ENCODE assay signal across 1 cellular context in the genomic region with DNA sequence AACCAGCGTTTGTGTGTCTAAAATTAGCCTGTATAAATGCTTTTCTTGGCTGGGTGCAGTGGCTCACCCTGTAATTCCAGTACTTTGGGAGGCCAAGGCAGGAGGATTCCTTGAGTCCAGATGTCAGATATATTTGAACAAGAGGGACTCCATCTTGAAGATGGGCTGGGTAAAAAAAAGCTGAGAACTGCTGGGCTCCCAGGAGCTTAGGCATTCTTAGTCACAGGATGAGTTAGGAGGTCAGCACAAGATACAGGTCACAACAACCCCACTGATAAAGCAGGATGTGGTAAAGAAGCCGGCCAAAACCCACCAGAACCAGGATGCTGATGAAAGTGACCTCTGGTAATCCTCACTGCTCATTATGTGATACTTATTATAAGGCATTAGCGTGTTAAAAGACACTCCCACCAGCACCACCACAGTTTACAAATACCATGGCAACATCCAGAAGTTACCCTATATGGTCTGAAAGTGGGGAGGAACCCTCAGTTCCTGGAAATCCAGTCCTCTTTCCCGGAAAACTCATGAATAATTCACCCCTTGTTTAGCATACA.
A peak's percentile ranks its signal among the peaks of the same experiment; 100 is the strongest.
TF ChIP-seq lines count a peak whose summit lies in the region.

No MANE protein-coding gene starts in this region.

TF ChIP-seq in K562, 482 proteins besides CTCF, POLR2A, EP300 and RAD21 (continued from another document and continues in another):
- TF ChIP-seq, protein P1, sequence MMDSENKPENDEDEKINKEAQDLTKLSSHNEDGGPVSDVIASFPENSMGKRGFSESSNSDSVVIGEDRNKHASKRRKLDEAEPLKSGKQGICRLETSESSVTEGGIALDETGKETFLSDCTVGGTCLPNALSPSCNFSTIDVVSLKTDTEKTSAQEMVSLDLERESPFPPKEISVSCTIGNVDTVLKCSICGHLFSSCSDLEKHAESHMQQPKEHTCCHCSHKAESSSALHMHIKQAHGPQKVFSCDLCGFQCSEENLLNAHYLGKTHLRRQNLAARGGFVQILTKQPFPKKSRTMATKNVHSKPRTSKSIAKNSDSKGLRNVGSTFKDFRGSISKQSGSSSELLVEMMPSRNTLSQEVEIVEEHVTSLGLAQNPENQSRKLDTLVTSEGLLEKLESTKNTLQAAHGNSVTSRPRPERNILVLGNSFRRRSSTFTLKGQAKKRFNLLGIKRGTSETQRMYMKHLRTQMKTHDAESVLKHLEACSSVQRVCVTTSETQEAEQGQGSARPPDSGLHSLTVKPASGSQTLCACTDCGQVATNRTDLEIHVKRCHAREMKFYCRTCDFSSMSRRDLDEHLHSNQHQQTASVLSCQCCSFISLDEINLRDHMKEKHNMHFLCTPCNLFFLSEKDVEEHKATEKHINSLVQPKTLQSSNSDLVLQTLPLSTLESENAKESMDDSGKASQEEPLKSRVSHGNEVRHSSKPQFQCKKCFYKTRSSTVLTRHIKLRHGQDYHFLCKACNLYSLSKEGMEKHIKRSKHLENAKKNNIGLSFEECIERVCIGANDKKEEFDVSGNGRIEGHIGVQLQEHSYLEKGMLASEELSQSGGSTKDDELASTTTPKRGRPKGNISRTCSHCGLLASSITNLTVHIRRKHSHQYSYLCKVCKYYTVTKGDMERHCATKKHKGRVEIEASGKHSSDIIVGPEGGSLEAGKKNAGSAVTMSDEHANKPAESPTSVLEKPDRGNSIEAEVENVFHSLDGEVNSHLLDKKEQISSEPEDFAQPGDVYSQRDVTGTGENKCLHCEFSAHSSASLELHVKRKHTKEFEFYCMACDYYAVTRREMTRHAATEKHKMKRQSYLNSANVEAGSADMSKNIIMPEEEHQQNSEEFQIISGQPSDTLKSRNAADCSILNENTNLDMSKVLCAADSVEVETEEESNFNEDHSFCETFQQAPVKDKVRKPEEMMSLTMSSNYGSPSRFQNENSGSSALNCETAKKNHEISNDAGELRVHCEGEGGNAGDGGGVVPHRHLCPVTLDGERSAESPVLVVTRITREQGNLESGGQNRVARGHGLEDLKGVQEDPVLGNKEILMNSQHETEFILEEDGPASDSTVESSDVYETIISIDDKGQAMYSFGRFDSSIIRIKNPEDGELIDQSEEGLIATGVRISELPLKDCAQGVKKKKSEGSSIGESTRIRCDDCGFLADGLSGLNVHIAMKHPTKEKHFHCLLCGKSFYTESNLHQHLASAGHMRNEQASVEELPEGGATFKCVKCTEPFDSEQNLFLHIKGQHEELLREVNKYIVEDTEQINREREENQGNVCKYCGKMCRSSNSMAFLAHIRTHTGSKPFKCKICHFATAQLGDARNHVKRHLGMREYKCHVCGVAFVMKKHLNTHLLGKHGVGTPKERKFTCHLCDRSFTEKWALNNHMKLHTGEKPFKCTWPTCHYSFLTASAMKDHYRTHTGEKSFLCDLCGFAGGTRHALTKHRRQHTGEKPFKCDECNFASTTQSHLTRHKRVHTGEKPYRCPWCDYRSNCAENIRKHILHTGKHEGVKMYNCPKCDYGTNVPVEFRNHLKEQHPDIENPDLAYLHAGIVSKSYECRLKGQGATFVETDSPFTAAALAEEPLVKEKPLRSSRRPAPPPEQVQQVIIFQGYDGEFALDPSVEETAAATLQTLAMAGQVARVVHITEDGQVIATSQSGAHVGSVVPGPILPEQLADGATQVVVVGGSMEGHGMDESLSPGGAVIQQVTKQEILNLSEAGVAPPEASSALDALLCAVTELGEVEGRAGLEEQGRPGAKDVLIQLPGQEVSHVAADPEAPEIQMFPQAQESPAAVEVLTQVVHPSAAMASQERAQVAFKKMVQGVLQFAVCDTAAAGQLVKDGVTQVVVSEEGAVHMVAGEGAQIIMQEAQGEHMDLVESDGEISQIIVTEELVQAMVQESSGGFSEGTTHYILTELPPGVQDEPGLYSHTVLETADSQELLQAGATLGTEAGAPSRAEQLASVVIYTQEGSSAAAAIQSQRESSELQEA (IDR thresholded peaks at IDR 0.05; ENCODE audit: low read depth) = no peak
- TF ChIP-seq, protein P2, sequence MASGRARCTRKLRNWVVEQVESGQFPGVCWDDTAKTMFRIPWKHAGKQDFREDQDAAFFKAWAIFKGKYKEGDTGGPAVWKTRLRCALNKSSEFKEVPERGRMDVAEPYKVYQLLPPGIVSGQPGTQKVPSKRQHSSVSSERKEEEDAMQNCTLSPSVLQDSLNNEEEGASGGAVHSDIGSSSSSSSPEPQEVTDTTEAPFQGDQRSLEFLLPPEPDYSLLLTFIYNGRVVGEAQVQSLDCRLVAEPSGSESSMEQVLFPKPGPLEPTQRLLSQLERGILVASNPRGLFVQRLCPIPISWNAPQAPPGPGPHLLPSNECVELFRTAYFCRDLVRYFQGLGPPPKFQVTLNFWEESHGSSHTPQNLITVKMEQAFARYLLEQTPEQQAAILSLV (tag; IDR thresholded peaks at IDR 0.05) = peak; percentile 99
- TF ChIP-seq, protein P3, sequence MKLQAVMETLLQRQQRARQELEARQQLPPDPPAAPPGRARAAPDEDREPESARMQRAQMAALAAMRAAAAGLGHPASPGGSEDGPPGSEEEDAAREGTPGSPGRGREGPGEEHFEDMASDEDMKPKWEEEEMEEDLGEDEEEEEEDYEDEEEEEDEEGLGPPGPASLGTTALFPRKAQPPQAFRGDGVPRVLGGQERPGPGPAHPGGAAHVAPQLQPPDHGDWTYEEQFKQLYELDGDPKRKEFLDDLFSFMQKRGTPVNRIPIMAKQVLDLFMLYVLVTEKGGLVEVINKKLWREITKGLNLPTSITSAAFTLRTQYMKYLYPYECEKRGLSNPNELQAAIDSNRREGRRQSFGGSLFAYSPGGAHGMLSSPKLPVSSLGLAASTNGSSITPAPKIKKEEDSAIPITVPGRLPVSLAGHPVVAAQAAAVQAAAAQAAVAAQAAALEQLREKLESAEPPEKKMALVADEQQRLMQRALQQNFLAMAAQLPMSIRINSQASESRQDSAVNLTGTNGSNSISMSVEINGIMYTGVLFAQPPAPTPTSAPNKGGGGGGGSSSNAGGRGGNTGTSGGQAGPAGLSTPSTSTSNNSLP (IDR thresholded peaks at IDR 0.05; ENCODE audit: borderline replicate concordance, low read depth, low read length) = no peak
- TF ChIP-seq SMARCE1 (IDR thresholded peaks at IDR 0.05) (no peak), KDM4B (IDR thresholded peaks at IDR 0.05; ENCODE audit: borderline replicate concordance in 2 of 2, low read depth in 1 of 2) (no peak), NFATC3 (IDR thresholded peaks at IDR 0.05) (no peak), GTF2A2 (tag; IDR thresholded peaks at IDR 0.05) (peak; percentile 99), KAT8 (IDR thresholded peaks at IDR 0.05; ENCODE audit: low read depth) (no peak), OTX1 (CRISPR knock-in tag; IDR thresholded peaks at IDR 0.05) (peak; percentile 99), TRIM24 (IDR thresholded peaks at IDR 0.05) (peak; percentile 57 to 80; a peak in 3 of 4 replicates), PHTF2 (CRISPR knock-in tag; IDR thresholded peaks at IDR 0.05) (peak; percentile 93; the same call in 1 of the 2 replicates), CEBPG (CRISPR knock-in tag; IDR thresholded peaks at IDR 0.05) (no peak; the same call in 1 of the 2 replicates), CEBPG (tag; conservative IDR thresholded peaks at IDR 0.05 in 1 of 2, IDR thresholded peaks at IDR 0.05 in 1 of 2) (peak; percentile 60 to 75; a peak in 3 of 4 replicates), DPF2 (IDR thresholded peaks at IDR 0.05) (peak; percentile 61; the same call in 1 of the 2 replicates), ZNF444 (CRISPR knock-in tag; IDR thresholded peaks at IDR 0.05) (peak; percentile 98), SMARCA5 (IDR thresholded peaks at IDR 0.05) (no peak), CBFA2T3 (IDR thresholded peaks at IDR 0.05) (peak; percentile 30; the same call in 1 of the 2 replicates), ZNF224 (CRISPR knock-in tag; IDR thresholded peaks at IDR 0.05) (no peak), HNRNPH1 (optimal IDR thresholded peaks at IDR 0.05; ENCODE audit: low read depth, low read length) (no peak), MYC (IDR thresholded peaks at IDR 0.05; ENCODE audit: low read depth, low read length) (0 out of 2 replicates have a peak, but pooled peaks have one; percentile 21), MYC (CRISPR knock-in tag; IDR thresholded peaks at IDR 0.05; ENCODE audit: borderline replicate concordance, low read depth) (peak; percentile 96), RAD51 (IDR thresholded peaks at IDR 0.05; ENCODE audit: borderline replicate concordance, low read depth) (no peak), POLR2G (IDR thresholded peaks at IDR 0.05; ENCODE audit: low read depth, low read length) (no peak), ZBTB17 (CRISPR knock-in tag; IDR thresholded peaks at IDR 0.05) (peak; percentile 98), XRCC4 (IDR thresholded peaks at IDR 0.05; ENCODE audit: extremely low read depth, insufficient read depth, insufficient read length) (no peak), TCFL5 (CRISPR knock-in tag; conservative IDR thresholded peaks at IDR 0.05) (peak; percentile 99), RCOR1 (IDR thresholded peaks at IDR 0.05; ENCODE audit: borderline replicate concordance in 1 of 2, low read depth in 2 of 2, low read length in 2 of 2) (peak in 1 of 2 experiments; percentile 80; a peak in 2 of 4 replicates)
- TF ChIP-seq, protein P4, sequence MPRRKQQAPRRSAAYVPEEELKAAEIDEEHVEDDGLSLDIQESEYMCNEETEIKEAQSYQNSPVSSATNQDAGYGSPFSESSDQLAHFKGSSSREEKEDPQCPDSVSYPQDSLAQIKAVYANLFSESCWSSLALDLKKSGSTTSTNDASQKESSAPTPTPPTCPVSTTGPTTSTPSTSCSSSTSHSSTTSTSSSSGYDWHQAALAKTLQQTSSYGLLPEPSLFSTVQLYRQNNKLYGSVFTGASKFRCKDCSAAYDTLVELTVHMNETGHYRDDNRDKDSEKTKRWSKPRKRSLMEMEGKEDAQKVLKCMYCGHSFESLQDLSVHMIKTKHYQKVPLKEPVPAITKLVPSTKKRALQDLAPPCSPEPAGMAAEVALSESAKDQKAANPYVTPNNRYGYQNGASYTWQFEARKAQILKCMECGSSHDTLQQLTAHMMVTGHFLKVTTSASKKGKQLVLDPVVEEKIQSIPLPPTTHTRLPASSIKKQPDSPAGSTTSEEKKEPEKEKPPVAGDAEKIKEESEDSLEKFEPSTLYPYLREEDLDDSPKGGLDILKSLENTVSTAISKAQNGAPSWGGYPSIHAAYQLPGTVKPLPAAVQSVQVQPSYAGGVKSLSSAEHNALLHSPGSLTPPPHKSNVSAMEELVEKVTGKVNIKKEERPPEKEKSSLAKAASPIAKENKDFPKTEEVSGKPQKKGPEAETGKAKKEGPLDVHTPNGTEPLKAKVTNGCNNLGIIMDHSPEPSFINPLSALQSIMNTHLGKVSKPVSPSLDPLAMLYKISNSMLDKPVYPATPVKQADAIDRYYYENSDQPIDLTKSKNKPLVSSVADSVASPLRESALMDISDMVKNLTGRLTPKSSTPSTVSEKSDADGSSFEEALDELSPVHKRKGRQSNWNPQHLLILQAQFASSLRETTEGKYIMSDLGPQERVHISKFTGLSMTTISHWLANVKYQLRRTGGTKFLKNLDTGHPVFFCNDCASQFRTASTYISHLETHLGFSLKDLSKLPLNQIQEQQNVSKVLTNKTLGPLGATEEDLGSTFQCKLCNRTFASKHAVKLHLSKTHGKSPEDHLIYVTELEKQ (CRISPR knock-in tag; IDR thresholded peaks at IDR 0.05) = peak; percentile 99
- TF ChIP-seq, protein P5, sequence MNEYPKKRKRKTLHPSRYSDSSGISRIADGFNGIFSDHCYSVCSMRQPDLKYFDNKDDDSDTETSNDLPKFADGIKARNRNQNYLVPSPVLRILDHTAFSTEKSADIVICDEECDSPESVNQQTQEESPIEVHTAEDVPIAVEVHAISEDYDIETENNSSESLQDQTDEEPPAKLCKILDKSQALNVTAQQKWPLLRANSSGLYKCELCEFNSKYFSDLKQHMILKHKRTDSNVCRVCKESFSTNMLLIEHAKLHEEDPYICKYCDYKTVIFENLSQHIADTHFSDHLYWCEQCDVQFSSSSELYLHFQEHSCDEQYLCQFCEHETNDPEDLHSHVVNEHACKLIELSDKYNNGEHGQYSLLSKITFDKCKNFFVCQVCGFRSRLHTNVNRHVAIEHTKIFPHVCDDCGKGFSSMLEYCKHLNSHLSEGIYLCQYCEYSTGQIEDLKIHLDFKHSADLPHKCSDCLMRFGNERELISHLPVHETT (CRISPR knock-in tag; conservative IDR thresholded peaks at IDR 0.05 in 1 of 2, IDR thresholded peaks at IDR 0.05 in 1 of 2) = peak in 1 of 2 experiments; percentile 100; a peak in 2 of 4 replicates
- TF ChIP-seq, protein P6, sequence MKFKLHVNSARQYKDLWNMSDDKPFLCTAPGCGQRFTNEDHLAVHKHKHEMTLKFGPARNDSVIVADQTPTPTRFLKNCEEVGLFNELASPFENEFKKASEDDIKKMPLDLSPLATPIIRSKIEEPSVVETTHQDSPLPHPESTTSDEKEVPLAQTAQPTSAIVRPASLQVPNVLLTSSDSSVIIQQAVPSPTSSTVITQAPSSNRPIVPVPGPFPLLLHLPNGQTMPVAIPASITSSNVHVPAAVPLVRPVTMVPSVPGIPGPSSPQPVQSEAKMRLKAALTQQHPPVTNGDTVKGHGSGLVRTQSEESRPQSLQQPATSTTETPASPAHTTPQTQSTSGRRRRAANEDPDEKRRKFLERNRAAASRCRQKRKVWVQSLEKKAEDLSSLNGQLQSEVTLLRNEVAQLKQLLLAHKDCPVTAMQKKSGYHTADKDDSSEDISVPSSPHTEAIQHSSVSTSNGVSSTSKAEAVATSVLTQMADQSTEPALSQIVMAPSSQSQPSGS (CRISPR knock-in tag; IDR thresholded peaks at IDR 0.05) = no peak
- TF ChIP-seq, protein P7, sequence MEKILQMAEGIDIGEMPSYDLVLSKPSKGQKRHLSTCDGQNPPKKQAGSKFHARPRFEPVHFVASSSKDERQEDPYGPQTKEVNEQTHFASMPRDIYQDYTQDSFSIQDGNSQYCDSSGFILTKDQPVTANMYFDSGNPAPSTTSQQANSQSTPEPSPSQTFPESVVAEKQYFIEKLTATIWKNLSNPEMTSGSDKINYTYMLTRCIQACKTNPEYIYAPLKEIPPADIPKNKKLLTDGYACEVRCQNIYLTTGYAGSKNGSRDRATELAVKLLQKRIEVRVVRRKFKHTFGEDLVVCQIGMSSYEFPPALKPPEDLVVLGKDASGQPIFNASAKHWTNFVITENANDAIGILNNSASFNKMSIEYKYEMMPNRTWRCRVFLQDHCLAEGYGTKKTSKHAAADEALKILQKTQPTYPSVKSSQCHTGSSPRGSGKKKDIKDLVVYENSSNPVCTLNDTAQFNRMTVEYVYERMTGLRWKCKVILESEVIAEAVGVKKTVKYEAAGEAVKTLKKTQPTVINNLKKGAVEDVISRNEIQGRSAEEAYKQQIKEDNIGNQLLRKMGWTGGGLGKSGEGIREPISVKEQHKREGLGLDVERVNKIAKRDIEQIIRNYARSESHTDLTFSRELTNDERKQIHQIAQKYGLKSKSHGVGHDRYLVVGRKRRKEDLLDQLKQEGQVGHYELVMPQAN (IDR thresholded peaks at IDR 0.05; ENCODE audit: borderline replicate concordance) = no peak
- TF ChIP-seq, protein P8, sequence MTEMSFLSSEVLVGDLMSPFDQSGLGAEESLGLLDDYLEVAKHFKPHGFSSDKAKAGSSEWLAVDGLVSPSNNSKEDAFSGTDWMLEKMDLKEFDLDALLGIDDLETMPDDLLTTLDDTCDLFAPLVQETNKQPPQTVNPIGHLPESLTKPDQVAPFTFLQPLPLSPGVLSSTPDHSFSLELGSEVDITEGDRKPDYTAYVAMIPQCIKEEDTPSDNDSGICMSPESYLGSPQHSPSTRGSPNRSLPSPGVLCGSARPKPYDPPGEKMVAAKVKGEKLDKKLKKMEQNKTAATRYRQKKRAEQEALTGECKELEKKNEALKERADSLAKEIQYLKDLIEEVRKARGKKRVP (CRISPR knock-in tag; IDR thresholded peaks at IDR 0.05) = peak; percentile 98
- TF ChIP-seq, protein P9, sequence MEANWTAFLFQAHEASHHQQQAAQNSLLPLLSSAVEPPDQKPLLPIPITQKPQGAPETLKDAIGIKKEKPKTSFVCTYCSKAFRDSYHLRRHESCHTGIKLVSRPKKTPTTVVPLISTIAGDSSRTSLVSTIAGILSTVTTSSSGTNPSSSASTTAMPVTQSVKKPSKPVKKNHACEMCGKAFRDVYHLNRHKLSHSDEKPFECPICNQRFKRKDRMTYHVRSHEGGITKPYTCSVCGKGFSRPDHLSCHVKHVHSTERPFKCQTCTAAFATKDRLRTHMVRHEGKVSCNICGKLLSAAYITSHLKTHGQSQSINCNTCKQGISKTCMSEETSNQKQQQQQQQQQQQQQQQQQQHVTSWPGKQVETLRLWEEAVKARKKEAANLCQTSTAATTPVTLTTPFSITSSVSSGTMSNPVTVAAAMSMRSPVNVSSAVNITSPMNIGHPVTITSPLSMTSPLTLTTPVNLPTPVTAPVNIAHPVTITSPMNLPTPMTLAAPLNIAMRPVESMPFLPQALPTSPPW (CRISPR knock-in tag; IDR thresholded peaks at IDR 0.05) = peak; percentile 82
